In the genomic region with DNA sequence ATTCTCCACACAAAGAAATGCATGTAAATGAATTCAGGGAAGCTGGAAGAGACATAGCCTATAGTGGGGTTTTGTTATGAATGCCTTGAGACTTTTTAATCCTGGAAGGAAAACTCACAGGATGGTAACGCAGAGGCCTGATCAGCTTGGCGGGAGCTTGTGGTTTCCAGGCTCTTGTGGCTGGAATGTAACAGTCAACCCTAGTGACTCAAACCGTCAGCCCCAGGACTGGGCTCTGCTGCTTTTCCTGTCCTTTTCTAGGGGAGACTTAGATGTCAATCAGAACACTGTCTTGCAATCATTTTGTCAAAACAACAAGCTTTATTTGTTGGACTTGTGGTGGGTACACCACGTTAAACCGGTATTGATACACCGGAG, we compare ENCODE assay signal across 1 cellular context.
TF ChIP-seq lines count a peak whose summit lies in the region.

No MANE protein-coding gene starts in this region.

TF ChIP-seq in K562, 482 proteins besides CTCF, POLR2A, EP300 and RAD21:
- TF ChIP-seq TEAD1 (CRISPR knock-in tag; IDR thresholded peaks at IDR 0.05) (peak in 1 of 2 experiments; percentile 50; a peak in 1 of 4 replicates), ARNT (IDR thresholded peaks at IDR 0.05) (no peak), MIER1 (IDR thresholded peaks at IDR 0.05; ENCODE audit: low read depth) (no peak), FOSL1 (tag; conservative IDR thresholded peaks at IDR 0.05) (peak; percentile 57; the same call in 1 of the 2 replicates), TEAD4 (IDR thresholded peaks at IDR 0.05; ENCODE audit: low read length) (peak; percentile 10; the same call in 1 of the 2 replicates), TEAD4 (CRISPR knock-in tag; IDR thresholded peaks at IDR 0.05; ENCODE audit: borderline replicate concordance) (no peak), ZBTB17 (CRISPR knock-in tag; IDR thresholded peaks at IDR 0.05) (peak; percentile 76; the same call in 1 of the 2 replicates), ZBTB40 (IDR thresholded peaks at IDR 0.05) (peak; percentile 45; the same call in 1 of the 2 replicates), ZBTB40 (CRISPR knock-in tag; IDR thresholded peaks at IDR 0.05) (no peak)
- TF ChIP-seq, protein P1, sequence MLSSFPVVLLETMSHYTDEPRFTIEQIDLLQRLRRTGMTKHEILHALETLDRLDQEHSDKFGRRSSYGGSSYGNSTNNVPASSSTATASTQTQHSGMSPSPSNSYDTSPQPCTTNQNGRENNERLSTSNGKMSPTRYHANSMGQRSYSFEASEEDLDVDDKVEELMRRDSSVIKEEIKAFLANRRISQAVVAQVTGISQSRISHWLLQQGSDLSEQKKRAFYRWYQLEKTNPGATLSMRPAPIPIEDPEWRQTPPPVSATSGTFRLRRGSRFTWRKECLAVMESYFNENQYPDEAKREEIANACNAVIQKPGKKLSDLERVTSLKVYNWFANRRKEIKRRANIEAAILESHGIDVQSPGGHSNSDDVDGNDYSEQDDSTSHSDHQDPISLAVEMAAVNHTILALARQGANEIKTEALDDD (IDR thresholded peaks at IDR 0.05), result 0 out of 2 replicates have a peak, but pooled peaks have one; percentile 19
